10 cellular contexts compared by ENCODE assay signal in the genomic region with DNA sequence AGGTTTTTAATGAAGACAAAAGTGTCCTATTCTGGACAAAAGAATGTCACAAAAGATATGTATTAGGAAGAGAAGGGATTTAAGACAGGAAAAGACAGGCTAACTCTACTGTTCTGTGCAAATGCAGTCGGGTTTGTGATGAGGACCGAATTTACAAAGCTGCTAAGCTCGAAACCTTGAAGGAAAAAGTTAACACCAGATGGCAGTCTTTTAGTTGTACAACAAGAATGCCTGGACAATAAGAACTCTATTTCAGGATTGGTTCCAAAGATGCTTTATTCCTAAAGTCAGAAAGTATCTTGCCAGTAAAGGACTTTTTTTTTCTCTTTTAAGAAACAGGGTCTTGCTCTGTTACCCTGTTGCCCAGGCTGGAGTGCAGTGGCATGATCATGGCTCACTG. TPM values are rescaled to one million over a fixed set of nuclear protein-coding genes. Genes with fewer than 3 reads are reported as not detected.
DNase-seq lines count a peak whose midpoint lies in the region; ATAC-seq, FAIRE-seq and TF ChIP-seq lines count a peak whose summit lies in the region.
"Had no signal": no experiment of that assay in that cellular context is flagged by ENCODE, and none has a peak within 500 bp of the region (broad histone marks: within the 10 kb centered on the region; RNA-seq: fewer than 3 reads in every experiment).

No MANE protein-coding gene starts in this region.

- no peak overlapping the region for H3K4me3 ChIP-seq in cardiac muscle cell
- H3K4me3 ChIP-seq in heart left ventricle: no peak overlapping the region
- H3K4me3 ChIP-seq in Panc1 (ENCODE audit: low read depth in 2 of 2, low read length in 2 of 2): no peak overlapping the region
- H3K4me3 ChIP-seq in fibroblast of pulmonary artery (replicated peaks; ENCODE audit: low read depth, low read length): no peak overlapping the region

- TF ChIP-seq POLR2A in heart left ventricle (IDR thresholded peaks at IDR 0.05): no peak

- 42 to 53% (median 50%) methylated on average over 3 of the region's 3 CpGs for WGBS in heart left ventricle, 4 donors

- no peaks in the 10 kb centered on the region for H3K36me3 Mint-ChIP-seq in activated T-cell treated with anti-CD3 and anti-CD28 coated beads, Interleukin-2, amount 50 U/mL, for 4 hours (ENCODE audit: insufficient read depth)

- no TSS peak for BruUV-seq in Panc1 (replicated peaks; lab: Mats Ljungman, UMichigan)

- peak; percentile 35 to 59 for DNase-seq in cardiac muscle cell (ENCODE audit: low read depth in 1 of 2, low spot score in 1 of 2)
- DNase-seq in heart left ventricle: no peak
- peak; percentile 4 for DNase-seq in Panc1 (ENCODE audit: low read depth, low spot score)
- DNase-seq in fibroblast of pulmonary artery (ENCODE audit: low read depth): peak; percentile 56
- peak; percentile 3 for DNase-seq in urothelium cell line (ENCODE audit: low spot score)
- DNase-seq in anterior cingulate cortex (lab: John Stamatoyannopoulos, UW): no peak
- no peak for DNase-seq in activated T-cell treated with anti-CD3 and anti-CD28 coated beads, Interleukin-2, amount 50 U/mL, for 4 hours
- no peak for DNase-seq in GM19240 (ENCODE audit: insufficient read length, low spot score)
- DNase-seq: Calu3 had no signal

- intact Hi-C loops in heart left ventricle (cut with DNase I) (loop anchor here in 4 of 10 donors (5.0 to 10.0 kb wide), 2 partner anchors 674 to 676 kb away; no protein-coding TSS in a partner anchor), Panc1 (cut with micrococcal nuclease; ENCODE audit: unreplicated experiment) (loop anchor here (10.0 kb wide), 1 partner anchor 674 kb away; no protein-coding TSS in a partner anchor)

- H3K9me3 ChIP-seq in cardiac muscle cell (ENCODE audit: low read depth) (no peaks in the 10 kb centered on the region), heart left ventricle (no peaks in the 10 kb centered on the region), Panc1 (ENCODE audit: control insufficient read depth, insufficient read depth, low read depth, low read length) (no peaks in the 10 kb centered on the region)

- H3K36me3 ChIP-seq in cardiac muscle cell: no peaks in the 10 kb centered on the region
- no peaks in the 10 kb centered on the region for H3K36me3 ChIP-seq in heart left ventricle
- no peaks in the 10 kb centered on the region for H3K36me3 ChIP-seq in Panc1 (ENCODE audit: control insufficient read depth, insufficient read depth, low read length)

- TF ChIP-seq CTCF in cardiac muscle cell (IDR thresholded peaks at IDR 0.05; ENCODE audit: low read depth, low read length) (peak; percentile 13), heart left ventricle (IDR thresholded peaks at IDR 0.05) (peak in 5 of 12 donors; percentile 20 to 37 (median 30)), Panc1 (IDR thresholded peaks at IDR 0.05) (peak; percentile 33; the same call in 1 of the 2 replicates), fibroblast of pulmonary artery (IDR thresholded peaks at IDR 0.05; ENCODE audit: low read length, missing control alignments) (peak; percentile 36)

- no peaks in the 10 kb centered on the region for H3K4me1 Mint-ChIP-seq in activated T-cell treated with anti-CD3 and anti-CD28 coated beads, Interleukin-2, amount 50 U/mL, for 4 hours (ENCODE audit: low read depth)

- FAIRE-seq in urothelium cell line (lab: Jason Lieb, UNC): no peak

- peaks cover 7% of the 10 kb centered on the region for H3K9me3 Mint-ChIP-seq in activated T-cell treated with anti-CD3 and anti-CD28 coated beads, Interleukin-2, amount 50 U/mL, for 4 hours

- H3K4me1 ChIP-seq in cardiac muscle cell (ENCODE audit: low read depth): no peaks in the 10 kb centered on the region
- H3K4me1 ChIP-seq in heart left ventricle: no peaks in the 10 kb centered on the region
- no peaks in the 10 kb centered on the region for H3K4me1 ChIP-seq in Panc1 (ENCODE audit: control insufficient read depth, insufficient read depth, low read length)

- CTCF ChIA-PET in Panc1 (lab: Charles Lee): interaction anchor here (0.7 to 0.9 kb wide), 5 partner anchors 17 to 895 kb away, joined by 3 to 4 read pairs (median 4); no protein-coding TSS in a partner anchor

- POLR2A ChIA-PET in Panc1 (lab: Charles Lee): interaction anchor here (0.7 kb wide), 1 partner anchor 937 kb away, joined by 5 read pairs; no protein-coding TSS in a partner anchor

- no peak for ATAC-seq in heart left ventricle
- no peak for ATAC-seq in Panc1
- no peak for ATAC-seq in activated T-cell treated with anti-CD3 and anti-CD28 coated beads, Interleukin-2, amount 50 U/mL, for 4 hours

- no peaks in the 10 kb centered on the region for H3K27me3 ChIP-seq in cardiac muscle cell
- H3K27me3 ChIP-seq in heart left ventricle: no peaks in the 10 kb centered on the region
- no peaks in the 10 kb centered on the region for H3K27me3 ChIP-seq in Panc1 (ENCODE audit: control insufficient read depth, insufficient read depth, low read length)

- H3K27me3 Mint-ChIP-seq in activated T-cell treated with anti-CD3 and anti-CD28 coated beads, Interleukin-2, amount 50 U/mL, for 4 hours (ENCODE audit: low read depth): no peaks in the 10 kb centered on the region

- H3K27ac ChIP-seq in cardiac muscle cell (no peak overlapping the region), heart left ventricle (no peak overlapping the region), Panc1 (ENCODE audit: low read length) (no peak overlapping the region)

- no peak overlapping the region for H3K4me3 Mint-ChIP-seq in activated T-cell treated with anti-CD3 and anti-CD28 coated beads, Interleukin-2, amount 50 U/mL, for 4 hours

- in situ Hi-C loops in Panc1 (cut with HindIII; ENCODE audit: low pct_unique_long_range_greater_than_20kb, low sequenced_read_pairs): no loop called here

RNA-seq across cellular contexts. Expression of a gene that starts 51.1 kb away (rescaled TPM):
- total RNA-seq in cardiac muscle cell (0.39 and 0.81 TPM in 2 replicates), heart left ventricle (1 to 10 TPM in 7 of 9 donors, under 1 TPM in 2; 0.57 to 5.2 (median 1.2) TPM), Panc1 (2021; ENCODE audit: unreplicated experiment) (0.13 TPM)
- polyA plus RNA-seq in cardiac muscle cell (0.38 TPM in 1 of 2 replicates, not detected in the other), heart left ventricle (under 1 TPM; 0.01 to 0.27 TPM)
- polyA plus RNA-seq in Panc1 (2012; ENCODE audit: insufficient read length): not detected
- not detected for total RNA-seq in activated T-cell treated with anti-CD3 and anti-CD28 coated beads, Interleukin-2, amount 50 U/mL, for 4 hours
- total RNA-seq: Calu3, lung microvascular endothelial cell had no signal

Comparison
In these comparisons a context has a peak if more than half of its experiments do, and no peak if none do; other contexts are left out.
1. DNase-seq: peak in cardiac muscle cell (2 of 2), Panc1 (single experiment), fibroblast of pulmonary artery (single experiment) and urothelium cell line (single experiment); none in heart left ventricle (0 of 5), anterior cingulate cortex (0 of 58), activated T-cell treated with anti-CD3 and anti-CD28 coated beads, Interleukin-2, amount 50 U/mL, for 4 hours (single experiment) and GM19240 (single experiment).